In genomic region chr16:29925805-29926674, GRCh38 we compare ENCODE assay signal across 8 cellular contexts. TPM values are rescaled to one million over a fixed set of nuclear protein-coding genes. Genes with fewer than 3 reads are reported as not detected.
DNase-seq lines count a peak whose midpoint lies in the region; ATAC-seq and TF ChIP-seq lines count a peak whose summit lies in the region.

A gene with protein sequence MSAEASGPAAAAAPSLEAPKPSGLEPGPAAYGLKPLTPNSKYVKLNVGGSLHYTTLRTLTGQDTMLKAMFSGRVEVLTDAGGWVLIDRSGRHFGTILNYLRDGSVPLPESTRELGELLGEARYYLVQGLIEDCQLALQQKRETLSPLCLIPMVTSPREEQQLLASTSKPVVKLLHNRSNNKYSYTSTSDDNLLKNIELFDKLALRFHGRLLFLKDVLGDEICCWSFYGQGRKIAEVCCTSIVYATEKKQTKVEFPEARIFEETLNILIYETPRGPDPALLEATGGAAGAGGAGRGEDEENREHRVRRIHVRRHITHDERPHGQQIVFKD (minus strand): TSS chr16:29926226. CDS start chr16:29926033, 193 bp downstream.

- no peak for TF ChIP-seq CTCF in RWPE1 (conservative IDR thresholded peaks at IDR 0.05; ENCODE audit: low read depth)
- no peak for TF ChIP-seq CTCF in natural killer cell (IDR thresholded peaks at IDR 0.05)

- H3K27ac ChIP-seq in KOPT-K1 (ENCODE audit: low read depth, low read length, poor library complexity, severe bottlenecking) (peak within 1 kb of the TSS; percentile 73), RWPE1 (peak within 1 kb of the TSS; percentile 81)

- peaks cover 46% of the 10 kb centered on the region for H3K36me3 Mint-ChIP-seq in activated T-helper 17 cell treated with anti-CD3 and anti-CD28 coated beads, Interleukin-2, amount 50 U/mL, for 72 hours (ENCODE audit: low read depth)
- H3K36me3 Mint-ChIP-seq in natural killer cell, result peaks cover 3% of the 10 kb centered on the region

- H3K27ac Mint-ChIP-seq in activated T-helper 17 cell treated with anti-CD3 and anti-CD28 coated beads, Interleukin-2, amount 50 U/mL, for 72 hours, result peak within 1 kb of the TSS; percentile 97
- H3K27ac Mint-ChIP-seq in natural killer cell, result peak within 1 kb of the TSS; percentile 91 to 97

- no peaks in the 10 kb centered on the region for H3K27me3 Mint-ChIP-seq in activated T-helper 17 cell treated with anti-CD3 and anti-CD28 coated beads, Interleukin-2, amount 50 U/mL, for 72 hours
- H3K27me3 Mint-ChIP-seq in natural killer cell (ENCODE audit: low read depth in 2 of 2), result no peaks in the 10 kb centered on the region

- H3K4me3 Mint-ChIP-seq in activated T-helper 17 cell treated with anti-CD3 and anti-CD28 coated beads, Interleukin-2, amount 50 U/mL, for 72 hours, result peak within 1 kb of the TSS; percentile 97
- peak within 1 kb of the TSS; percentile 97 for H3K4me3 Mint-ChIP-seq in natural killer cell

- intact Hi-C loops in natural killer cell (cut with micrococcal nuclease), result loop anchor here (1.0 kb wide), 2 partner anchors 35 to 47 kb away; partner anchors contain the start of gene TAOK2

- no peaks in the 10 kb centered on the region for H3K9me3 ChIP-seq in KOPT-K1 (ENCODE audit: insufficient read depth, low read length, poor library complexity, severe bottlenecking)

- no peaks in the 10 kb centered on the region for H3K9me3 Mint-ChIP-seq in activated T-helper 17 cell treated with anti-CD3 and anti-CD28 coated beads, Interleukin-2, amount 50 U/mL, for 72 hours
- no peaks in the 10 kb centered on the region for H3K9me3 Mint-ChIP-seq in natural killer cell

- H3K4me1 Mint-ChIP-seq in activated T-helper 17 cell treated with anti-CD3 and anti-CD28 coated beads, Interleukin-2, amount 50 U/mL, for 72 hours, result peaks cover 14% of the 10 kb centered on the region
- H3K4me1 Mint-ChIP-seq in natural killer cell, result peaks cover 25 to 43% of the 10 kb centered on the region in 2 donors

- DNase-seq in DMS79 treated with DMSO at 0.1 percent for 48 hours (lab: John Stamatoyannopoulos, UW) (peak; percentile 82), RWPE1 (ENCODE audit: low spot score) (peak; percentile 98), fibroblast of peridontal ligament (ENCODE audit: extremely low read depth) (peak; percentile 72), natural killer cell (peak; percentile 96)
- peak; percentile 91 for DNase-seq in stimulated activated naive CD8-positive, alpha-beta T cell treated with anti-CD3 and anti-CD28 coated beads, Interleukin-15, Interleukin-2, amounts not matched to agents 100 U/mL and 50 U/mL, for 24 hours

- peaks cover 22% of the 10 kb centered on the region for H3K36me3 ChIP-seq in KOPT-K1 (ENCODE audit: insufficient read depth, low read length)

- POLR2A ChIA-PET in RWPE1 (lab: Yijun Ruan, JAX; ENCODE audit: low non-redundant PET), result interaction anchor here (0.6 to 1.2 kb wide), 7 partner anchors 10 to 140 kb away, joined by 3 to 10 read pairs (median 4); partner anchors contain the start of genes ALDOA and TMEM219

- peak; percentile 78 for ATAC-seq in GM21786 (IDR thresholded peaks at IDR 0.05; ENCODE audit: unreplicated experiment)
- ATAC-seq in activated T-helper 17 cell treated with anti-CD3 and anti-CD28 coated beads, Interleukin-2, amount 50 U/mL, for 72 hours (replicated peaks), result peak; percentile 95
- peak; percentile 90 to 95 (median 93) for ATAC-seq in natural killer cell
- ATAC-seq in stimulated activated naive CD8-positive, alpha-beta T cell treated with anti-CD3 and anti-CD28 coated beads, Interleukin-15, Interleukin-2, amounts not matched to agents 100 U/mL and 50 U/mL, for 24 hours, result peak; percentile 95

- CTCF ChIA-PET in RWPE1 (lab: Yijun Ruan, JAX), result interaction anchor here (0.5 to 1.2 kb wide), 4 partner anchors 17 to 218 kb away, joined by 3 to 5 read pairs (median 4); no protein-coding TSS in a partner anchor

RNA-seq across cellular contexts. Expression of the gene that starts here (rescaled TPM):
- 10 to 100 TPM; 31.9 to 36.0 TPM for total RNA-seq in activated T-helper 17 cell treated with anti-CD3 and anti-CD28 coated beads, Interleukin-2, amount 50 U/mL, for 72 hours
- total RNA-seq in natural killer cell, result 10 to 100 TPM; 36.1 to 54.0 (median 51.7) TPM

Comparison
In these comparisons a context has a peak if more than half of its experiments do, and no peak if none do; other contexts are left out.
1. Peak in every context shown above with its lines: DNase-seq, ATAC-seq and H3K27ac ChIP-seq.